In the genomic region with DNA sequence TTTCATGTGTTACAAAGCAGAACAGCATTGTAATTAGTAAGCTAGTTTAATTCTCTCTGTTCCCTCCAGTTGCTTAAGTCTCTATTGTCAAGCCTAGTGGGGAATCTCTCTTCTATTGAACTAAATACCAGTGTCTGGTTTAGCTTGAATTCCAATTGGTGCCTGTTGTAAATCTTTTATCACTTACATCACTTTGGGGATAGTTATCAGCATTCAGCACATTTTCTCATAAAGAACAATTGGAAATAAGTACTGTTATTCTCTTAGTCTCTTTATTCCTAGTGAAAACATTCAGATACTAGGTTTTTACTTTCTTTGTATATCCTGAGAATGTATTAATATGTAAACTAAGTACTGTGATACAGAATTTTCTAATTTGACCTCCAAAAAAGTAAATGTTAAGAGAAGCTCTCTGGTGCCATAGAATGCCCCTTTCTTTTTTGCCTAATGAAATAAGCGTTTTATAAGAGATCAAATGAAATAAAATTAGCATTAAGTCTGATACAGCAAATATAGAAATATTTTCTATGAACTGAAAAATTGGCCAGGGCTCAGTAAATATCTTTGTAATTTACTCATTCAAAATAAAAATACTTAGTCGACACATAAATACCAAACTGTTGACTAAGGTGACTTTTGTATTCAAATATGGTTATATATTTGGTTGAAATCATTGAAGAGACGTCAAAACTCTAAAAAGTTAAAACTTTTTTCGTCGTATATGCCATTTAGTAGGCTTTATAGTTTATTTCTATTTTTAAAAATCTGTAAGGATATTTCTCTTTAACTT, we compare ENCODE assay signal across 9 cellular contexts. TPM values are rescaled to one million over a fixed set of nuclear protein-coding genes. Genes with fewer than 3 reads are reported as not detected.
A peak's percentile ranks its signal among the peaks of the same experiment; 100 is the strongest.
DNase-seq lines count a peak whose midpoint lies in the region; ATAC-seq, FAIRE-seq and TF ChIP-seq lines count a peak whose summit lies in the region.
"Had no signal": no experiment of that assay in that cellular context is flagged by ENCODE, and none has a peak within 500 bp of the region (broad histone marks: within the 10 kb centered on the region; RNA-seq: fewer than 3 reads in every experiment).

No MANE protein-coding gene starts in this region.

- peak overlapping the region; percentile 91 for H3K4me3 ChIP-seq in SJCRH30
- H3K4me3 ChIP-seq in fibroblast of the aortic adventitia (ENCODE audit: low read depth, low read length) = peak overlapping the region; percentile 85
- H3K4me3 ChIP-seq in uterus = no peak overlapping the region

- H3K9me3 ChIP-seq in ES-I3 (ENCODE audit: control insufficient read depth, insufficient read depth, low read length) (no peaks in the 10 kb centered on the region), SJCRH30 (replicated peaks) (no peaks in the 10 kb centered on the region), uterus (no peaks in the 10 kb centered on the region)

- ATAC-seq in HG02852 (IDR thresholded peaks at IDR 0.05; ENCODE audit: unreplicated experiment) (no peak), HG03280 (IDR thresholded peaks at IDR 0.05; ENCODE audit: unreplicated experiment) (no peak)

- no peak for DNase-seq in SJCRH30
- peak; percentile 43 for DNase-seq in fibroblast of the aortic adventitia (ENCODE audit: low read depth)
- no peak for DNase-seq in uterus
- DNase-seq in D721Med (ENCODE audit: insufficient read length, low spot score) = no peak
- DNase-seq: activated CD4-positive, alpha-beta T cell treated with anti-CD3 and anti-CD28 coated beads, Interleukin-2, amount 50 U/mL, for 1 hour had no signal

- peak overlapping the region; percentile 99 for H3K9ac ChIP-seq in ES-I3 (ENCODE audit: low read depth, low read length)

- no peaks in the 10 kb centered on the region for H3K27me3 ChIP-seq in SJCRH30
- H3K27me3 ChIP-seq in uterus = no peaks in the 10 kb centered on the region

- TF ChIP-seq CTCF in fibroblast of the aortic adventitia (IDR thresholded peaks at IDR 0.05; ENCODE audit: insufficient read depth, low read length) (no peak), uterus (IDR thresholded peaks at IDR 0.05) (no peak), D721Med (IDR thresholded peaks at IDR 0.05; ENCODE audit: insufficient read depth, missing control alignments) (no peak)

- no peak overlapping the region for H3K27ac ChIP-seq in SJCRH30
- peak overlapping the region in 1 of 2 donors; percentile 14 for H3K27ac ChIP-seq in uterus

- FAIRE-seq in A204.1 (lab: Jason Lieb, UNC) (peak; percentile 49), D721Med (lab: Jason Lieb, UNC) (no peak)

- intact Hi-C loops in uterus (cut with DNase I; ENCODE audit: low total_unique reads) = no loop called here

- no peak for TF ChIP-seq POLR2A in uterus (IDR thresholded peaks at IDR 0.05)

- H3K4me1 ChIP-seq in ES-I3 (ENCODE audit: insufficient read depth, low read length) (peaks cover 9% of the 10 kb centered on the region; the same call in 1 of the 2 replicates), SJCRH30 (peaks cover 8% of the 10 kb centered on the region), uterus (no peaks in the 10 kb centered on the region)

- H3K36me3 ChIP-seq in ES-I3 (ENCODE audit: insufficient read depth, low read length) (peaks cover 7% of the 10 kb centered on the region; the same call in 1 of the 2 replicates), SJCRH30 (peaks cover 24% of the 10 kb centered on the region), uterus (no peaks in the 10 kb centered on the region)

RNA-seq across cellular contexts. Expression of a gene that starts 25.4 kb away (rescaled TPM):
- 267 and 288 TPM in 2 replicates for total RNA-seq in SJCRH30 (2014; rRNA removed; shearing (Covaris generic))
- 212 and 286 TPM in 2 replicates for total RNA-seq in fibroblast of the aortic adventitia (ENCODE audit: low replicate concordance)
- total RNA-seq in uterus = 100 to 1,000 TPM; 104 to 212 (median 147) TPM

Comparison
In these comparisons a context has a peak if more than half of its experiments do, and no peak if none do; other contexts are left out.
1. H3K4me3 ChIP-seq: peak in SJCRH30 (single experiment) and fibroblast of the aortic adventitia (single experiment); none in uterus (0 of 2).